ENCODE assay signal across 1 cellular context in genomic region chr11:119481021-119481666, GRCh38.
TF ChIP-seq lines count a peak whose summit lies in the region.

No MANE protein-coding gene starts in this region.

TF ChIP-seq in HepG2, 621 proteins besides CTCF, POLR2A, EP300 and RAD21 (continued from another document and continues in another):
- no peak for TF ChIP-seq FOXO4 (CRISPR knock-in tag; conservative IDR thresholded peaks at IDR 0.05)
- peak; percentile 76 for TF ChIP-seq MED1 (CRISPR knock-in tag; IDR thresholded peaks at IDR 0.05)
- no peak for TF ChIP-seq ZNF382 (CRISPR knock-in tag; IDR thresholded peaks at IDR 0.05; ENCODE audit: borderline replicate concordance)
- TF ChIP-seq ZNF646 (CRISPR knock-in tag; IDR thresholded peaks at IDR 0.05): no peak
- no peak for TF ChIP-seq TRAFD1 (CRISPR knock-in tag; IDR thresholded peaks at IDR 0.05; ENCODE audit: borderline replicate concordance)
- TF ChIP-seq ZMYM3 (CRISPR knock-in tag; IDR thresholded peaks at IDR 0.05): no peak
- no peak for TF ChIP-seq ZNF576 (CRISPR knock-in tag; IDR thresholded peaks at IDR 0.05)
- no peak for TF ChIP-seq MTA3 (CRISPR knock-in tag; IDR thresholded peaks at IDR 0.05)
- peak; percentile 46; the same call in 1 of the 2 replicates for TF ChIP-seq KDM5B (CRISPR knock-in tag; IDR thresholded peaks at IDR 0.05; ENCODE audit: borderline replicate concordance)
- no peak for TF ChIP-seq ZNF766 (CRISPR knock-in tag; IDR thresholded peaks at IDR 0.05; ENCODE audit: borderline replicate concordance)
- no peak for TF ChIP-seq ATM (IDR thresholded peaks at IDR 0.05; ENCODE audit: borderline replicate concordance)
- no peak for TF ChIP-seq MED8 (CRISPR knock-in tag; IDR thresholded peaks at IDR 0.05; ENCODE audit: insufficient replicate concordance)
- TF ChIP-seq IKZF1 (IDR thresholded peaks at IDR 0.05): no peak
- peak; percentile 88 for TF ChIP-seq MIER2 (CRISPR knock-in tag; IDR thresholded peaks at IDR 0.05)
- TF ChIP-seq IRX3 (CRISPR knock-in tag; IDR thresholded peaks at IDR 0.05; ENCODE audit: borderline replicate concordance, low read depth): no peak
- TF ChIP-seq ISL2 (CRISPR knock-in tag; IDR thresholded peaks at IDR 0.05): peak; percentile 75
- no peak for TF ChIP-seq ZNF496 (CRISPR knock-in tag; IDR thresholded peaks at IDR 0.05; ENCODE audit: insufficient replicate concordance)
- 0 out of 2 replicates have a peak, but pooled peaks have one; percentile 51 for TF ChIP-seq BRD4 (CRISPR knock-in tag; IDR thresholded peaks at IDR 0.05)
- no peak for TF ChIP-seq PCBP2 (optimal IDR thresholded peaks at IDR 0.05; ENCODE audit: low read depth, low read length, poor library complexity, severe bottlenecking)
- TF ChIP-seq HNF4G (IDR thresholded peaks at IDR 0.05; ENCODE audit: borderline replicate concordance, low read depth, low read length): no peak
- TF ChIP-seq HNF4G (CRISPR knock-in tag; IDR thresholded peaks at IDR 0.05; ENCODE audit: borderline replicate concordance, low read depth): 0 out of 2 replicates have a peak, but pooled peaks have one; percentile 17
- TF ChIP-seq ZNF562 (CRISPR knock-in tag; IDR thresholded peaks at IDR 0.05; ENCODE audit: borderline replicate concordance): no peak
- no peak for TF ChIP-seq ZNF674 (CRISPR knock-in tag; IDR thresholded peaks at IDR 0.05; ENCODE audit: low read depth)
- TF ChIP-seq NFATC3 (CRISPR knock-in tag; IDR thresholded peaks at IDR 0.05): no peak
- no peak for TF ChIP-seq ETS1 (CRISPR knock-in tag; IDR thresholded peaks at IDR 0.05)
- TF ChIP-seq ZNF17 (CRISPR knock-in tag; IDR thresholded peaks at IDR 0.05): no peak
- TF ChIP-seq WIZ (CRISPR knock-in tag; IDR thresholded peaks at IDR 0.05): no peak
- 0 out of 2 replicates have a peak, but pooled peaks have one; percentile 28 for TF ChIP-seq POGZ (CRISPR knock-in tag; IDR thresholded peaks at IDR 0.05)
- no peak for TF ChIP-seq ZFYVE20 (CRISPR knock-in tag; IDR thresholded peaks at IDR 0.05; ENCODE audit: borderline replicate concordance, low read depth)
- TF ChIP-seq RBAK (CRISPR knock-in tag; IDR thresholded peaks at IDR 0.05): no peak
- TF ChIP-seq ZNF556 (CRISPR knock-in tag; IDR thresholded peaks at IDR 0.05; ENCODE audit: borderline replicate concordance): peak; percentile 66; the same call in 1 of the 2 replicates
- no peak for TF ChIP-seq PAX8 (CRISPR knock-in tag; IDR thresholded peaks at IDR 0.05; ENCODE audit: borderline replicate concordance)
- no peak for TF ChIP-seq ZFP36 (IDR thresholded peaks at IDR 0.05; ENCODE audit: borderline replicate concordance, low read depth, low read length, partially characterized antibody)
- TF ChIP-seq LCORL (IDR thresholded peaks at IDR 0.05): 0 out of 2 replicates have a peak, but pooled peaks have one; percentile 26
- peak; percentile 96 for TF ChIP-seq LCORL (CRISPR knock-in tag; IDR thresholded peaks at IDR 0.05)
- no peak for TF ChIP-seq JUND (CRISPR knock-in tag; IDR thresholded peaks at IDR 0.05)
- 0 out of 2 replicates have a peak, but pooled peaks have one; percentile 34 for TF ChIP-seq ZNF746 (CRISPR knock-in tag; IDR thresholded peaks at IDR 0.05)
- no peak for TF ChIP-seq NPAS2 (CRISPR knock-in tag; IDR thresholded peaks at IDR 0.05; ENCODE audit: borderline replicate concordance)
- peak; percentile 27; the same call in 1 of the 2 replicates for TF ChIP-seq SIX1 (CRISPR knock-in tag; IDR thresholded peaks at IDR 0.05; ENCODE audit: borderline replicate concordance)
- no peak for TF ChIP-seq REXO4 (CRISPR knock-in tag; IDR thresholded peaks at IDR 0.05; ENCODE audit: borderline replicate concordance)
- no peak for TF ChIP-seq ZNF570 (CRISPR knock-in tag; IDR thresholded peaks at IDR 0.05; ENCODE audit: borderline replicate concordance)
- TF ChIP-seq SMARCE1 (IDR thresholded peaks at IDR 0.05; ENCODE audit: borderline replicate concordance): no peak
- TF ChIP-seq ZNF761 (CRISPR knock-in tag; conservative IDR thresholded peaks at IDR 0.05): no peak
- peak; percentile 55; the same call in 1 of the 2 replicates for TF ChIP-seq GMEB1 (CRISPR knock-in tag; IDR thresholded peaks at IDR 0.05; ENCODE audit: borderline replicate concordance)
- TF ChIP-seq PRDM4 (CRISPR knock-in tag; IDR thresholded peaks at IDR 0.05; ENCODE audit: borderline replicate concordance): no peak
- no peak for TF ChIP-seq TBL1XR1 (IDR thresholded peaks at IDR 0.05; ENCODE audit: borderline replicate concordance, low read length, partially characterized antibody)
- peak; percentile 62; the same call in 1 of the 2 replicates for TF ChIP-seq ZBTB21 (CRISPR knock-in tag; IDR thresholded peaks at IDR 0.05)
- peak; percentile 50 to 52; a peak in 3 of 4 replicates for TF ChIP-seq MAFK (conservative IDR thresholded peaks at IDR 0.05 in 1 of 2, IDR thresholded peaks at IDR 0.05 in 1 of 2; ENCODE audit: low read length in 2 of 2)
- TF ChIP-seq SNRNP70 (IDR thresholded peaks at IDR 0.05; ENCODE audit: low read depth, low read length): no peak
- TF ChIP-seq ZNF569 (CRISPR knock-in tag; IDR thresholded peaks at IDR 0.05; ENCODE audit: borderline replicate concordance): no peak
- TF ChIP-seq KDM5A (IDR thresholded peaks at IDR 0.05; ENCODE audit: borderline replicate concordance, low read length): no peak
- TF ChIP-seq ZSCAN29 (CRISPR knock-in tag; conservative IDR thresholded peaks at IDR 0.05): peak; percentile 70; the same call in 1 of the 2 replicates
- peak; percentile 57; the same call in 1 of the 2 replicates for TF ChIP-seq MAX (IDR thresholded peaks at IDR 0.05)
- no peak for TF ChIP-seq IRF9 (CRISPR knock-in tag; IDR thresholded peaks at IDR 0.05; ENCODE audit: borderline replicate concordance)
- TF ChIP-seq ZNF205 (CRISPR knock-in tag; IDR thresholded peaks at IDR 0.05): no peak
- peak; percentile 59 for TF ChIP-seq ZNF331 (CRISPR knock-in tag; IDR thresholded peaks at IDR 0.05)
